ENCODE assay signal across 19 cellular contexts in genomic region chr3:27345045-27345444, GRCh38. TPM values are rescaled to one million over a fixed set of nuclear protein-coding genes. Genes with fewer than 3 reads are reported as not detected.
"Had no signal": no experiment of that assay in that cellular context is flagged by ENCODE, and none has a peak within 500 bp of the region (broad histone marks: within the 10 kb centered on the region; RNA-seq: fewer than 3 reads in every experiment).

No MANE protein-coding gene starts in this region.

- H3K27ac ChIP-seq: skin epidermis, tibial artery, vagina had no signal

- H3K4me1 Mint-ChIP-seq: activated naive CD8-positive, alpha-beta T cell treated with anti-CD3 and anti-CD28 coated beads for 36 hours; stimulated activated naive CD8-positive, alpha-beta T cell treated with anti-CD3 and anti-CD28 coated beads, Interleukin-15, amount 100 ng/mL, for 72 hours had no signal

- H3K27me3 Mint-ChIP-seq: activated naive CD8-positive, alpha-beta T cell treated with anti-CD3 and anti-CD28 coated beads for 36 hours; naive thymus-derived CD8-positive, alpha-beta T cell; progenitor cell of endocrine pancreas; stimulated activated naive CD8-positive, alpha-beta T cell treated with anti-CD3 and anti-CD28 coated beads, Interleukin-15, amount 100 ng/mL, for 72 hours had no signal

- H3K9me3 ChIP-seq: tibial artery, vagina had no signal

- H3K4me3 Mint-ChIP-seq: activated naive CD8-positive, alpha-beta T cell treated with anti-CD3 and anti-CD28 coated beads for 36 hours; activated T-cell treated with anti-CD3 and anti-CD28 coated beads, Interleukin-2, amount 50 U/mL, for 4 hours; endodermal cell; mesothelial cell of epicardium; naive thymus-derived CD8-positive, alpha-beta T cell; stimulated activated effector memory CD8-positive, alpha-beta T cell treated with anti-CD3 and anti-CD28 coated beads, Interleukin-12 subunit alpha, Interleukin-12 subunit beta, amount 100 ng/mL, for 72 hours; stimulated activated naive CD8-positive, alpha-beta T cell treated with anti-CD3 and anti-CD28 coated beads, Interleukin-15, amount 100 ng/mL, for 72 hours; WTC11 had no signal

- H3K4me3 ChIP-seq: skin epidermis, tibial artery, vagina had no signal

- H3K36me3 ChIP-seq: tibial artery, vagina had no signal

- H3K27me3 ChIP-seq: tibial artery, vagina had no signal

- H3K4me1 ChIP-seq: tibial artery, vagina had no signal

- H3K36me3 Mint-ChIP-seq: activated naive CD8-positive, alpha-beta T cell treated with anti-CD3 and anti-CD28 coated beads for 36 hours; mesothelial cell of epicardium; naive thymus-derived CD8-positive, alpha-beta T cell; stimulated activated effector memory CD8-positive, alpha-beta T cell treated with anti-CD3 and anti-CD28 coated beads, Interleukin-12 subunit alpha, Interleukin-12 subunit beta, amount 100 ng/mL, for 72 hours; WTC11 had no signal

- H3K27ac Mint-ChIP-seq: activated naive CD8-positive, alpha-beta T cell treated with anti-CD3 and anti-CD28 coated beads for 36 hours; endodermal cell; mesothelial cell of epicardium; progenitor cell of endocrine pancreas; stimulated activated effector memory CD8-positive, alpha-beta T cell treated with anti-CD3 and anti-CD28 coated beads, Interleukin-12 subunit alpha, Interleukin-12 subunit beta, amount 100 ng/mL, for 72 hours; stimulated activated naive CD8-positive, alpha-beta T cell treated with anti-CD3 and anti-CD28 coated beads, Interleukin-15, amount 100 ng/mL, for 72 hours; WTC11 had no signal

- ATAC-seq: WTC11 had no signal

- DNase-seq: activated CD4-positive, alpha-beta T cell treated with anti-CD3 and anti-CD28 coated beads, Interleukin-2, amount 50 U/mL, for 4 hours; activated CD8-positive, alpha-beta memory T cell treated with anti-CD3 and anti-CD28 coated beads, Interleukin-2, amount 50 U/mL, for 48 hours; activated naive CD4-positive, alpha-beta T cell treated with Interleukin-2 at 50 U/mL for 16 hours; activated naive CD8-positive, alpha-beta T cell treated with anti-CD3 and anti-CD28 coated beads for 36 hours; activated T-cell treated with anti-CD3 and anti-CD28 coated beads, Interleukin-2, amount 50 U/mL, for 4 hours; cortex of kidney; endodermal cell; kidney; mammary epithelial cell; stimulated activated CD4-positive, alpha-beta T cell treated with anti-CD3 and anti-CD28 coated beads, Interleukin-2, amount 100 ng/mL, for 24 hours; stimulated activated naive CD8-positive, alpha-beta T cell treated with anti-CD3 and anti-CD28 coated beads, Interleukin-15, amount 100 ng/mL, for 72 hours; tibial artery had no signal

RNA-seq across cellular contexts. Expression of gene NEK10, which starts 24.1 kb away (rescaled TPM):
- total RNA-seq: vagina had no signal
- polyA plus RNA-seq: naive thymus-derived CD8-positive, alpha-beta T cell had no signal
